Comparison of ENCODE assay signal across 20 cellular contexts in genomic region chr2:64284751-64285150, GRCh38.
DNase-seq lines count a peak whose midpoint lies in the region; ATAC-seq and TF ChIP-seq lines count a peak whose summit lies in the region.
"Had no signal": no experiment of that assay in that cellular context is flagged by ENCODE, and none has a peak within 500 bp of the region (broad histone marks: within the 10 kb centered on the region; RNA-seq: fewer than 3 reads in every experiment).

No MANE protein-coding gene starts in this region.

- WGBS in aorta, 2 donors: 6 to 7% methylated on average over 3 of the region's 3 CpGs

- DNase-seq in Right ventricle myocardium superior (peak; percentile 49), left cardiac atrium (no peak), anterior cingulate cortex (lab: John Stamatoyannopoulos, UW) (peak in 33 of 58 donors; percentile 3 to 56 (median 30)), midbrain (lab: John Stamatoyannopoulos, UW) (peak; percentile 60), aorta (peak in 1 of 2 donors; percentile 57), HEK293T (ENCODE audit: extremely low spot score) (no peak)
- no peak for DNase-seq in activated effector memory CD4-positive, alpha-beta T cell treated with anti-CD3 and anti-CD28 coated beads, Interleukin-2, amount 50 U/mL, for 16 hours
- DNase-seq: activated CD4-positive, alpha-beta T cell treated with anti-CD3 and anti-CD28 coated beads, Interleukin-2, amount 50 U/mL, for 1 hour; activated CD8-positive, alpha-beta memory T cell treated with anti-CD3 and anti-CD28 coated beads, Interleukin-2, amount 50 U/mL, for 48 hours; CD4-positive, CD25-positive, alpha-beta regulatory T cell; DMS53; IMR-90; naive B cell; NCI-H1930; NCI-H526 treated with DMSO at 0.1 percent for 48 hours; OCI-M1; ovary; stimulated activated CD4-positive, alpha-beta T cell treated with anti-CD3 and anti-CD28 coated beads, Interleukin-1b, Interleukin-23, amount 100 ng/mL, for 48 hours had no signal

- POLR2A ChIA-PET in HEK293T (lab: Yijun Ruan, JAX): no interaction called here

- H3K27ac ChIP-seq in aorta (ENCODE audit: low read depth in 1 of 2, low read length in 2 of 2): no peak overlapping the region
- H3K27ac ChIP-seq: ovary had no signal

- no peaks in the 10 kb centered on the region for H3K36me3 ChIP-seq in aorta (ENCODE audit: control insufficient read depth in 1 of 2, insufficient read depth in 2 of 2, low read length in 1 of 2)
- H3K36me3 ChIP-seq: HAP-1, ovary had no signal

- peaks cover 0 to 3% of the 10 kb centered on the region in 2 donors for H3K4me1 ChIP-seq in aorta (ENCODE audit: control insufficient read depth in 1 of 2, insufficient read depth in 2 of 2, low read length in 2 of 2)

- intact Hi-C loops in Right ventricle myocardium superior (cut with DNase I): no loop called here
- intact Hi-C loops in left cardiac atrium (cut with DNase I): no loop called here
- intact Hi-C loops in aorta (cut with DNase I): no loop called here

- H3K9me3 ChIP-seq in aorta (ENCODE audit: control insufficient read depth, low read length): no peaks in the 10 kb centered on the region
- H3K9me3 ChIP-seq: HAP-1, ovary had no signal

- ATAC-seq in Right ventricle myocardium superior (ENCODE audit: poor library complexity) (peak; percentile 24), left cardiac atrium (no peak), aorta (ENCODE audit: low FRiP score) (peak; percentile 24), HG03025 (IDR thresholded peaks at IDR 0.05; ENCODE audit: low FRiP score, unreplicated experiment) (no peak)

- CTCF ChIA-PET in HEK293T (lab: Yijun Ruan, JAX): no interaction called here

- H3K27me3 ChIP-seq in aorta (ENCODE audit: control insufficient read depth in 1 of 2, insufficient read depth in 2 of 2, low read length in 1 of 2): no peaks in the 10 kb centered on the region
- H3K27me3 ChIP-seq: ovary had no signal

- no peak overlapping the region for H3K4me3 ChIP-seq in aorta (ENCODE audit: low read length in 2 of 2)
- H3K4me3 ChIP-seq: HAP-1, ovary had no signal

TF ChIP-seq in HEK293T, 16 proteins besides CTCF, POLR2A, EP300 and RAD21:
- no peak for TF ChIP-seq L3MBTL2 (conservative IDR thresholded peaks at IDR 0.05)
- TF ChIP-seq TARDBP (IDR thresholded peaks at IDR 0.05): no peak
- no peak for TF ChIP-seq HDGF (IDR thresholded peaks at IDR 0.05; ENCODE audit: borderline replicate concordance)
- no peak for TF ChIP-seq NFRKB (IDR thresholded peaks at IDR 0.05)

Comparison
In these comparisons a context has a peak if more than half of its experiments do, and no peak if none do; other contexts are left out.
1. ATAC-seq: peak in Right ventricle myocardium superior (single experiment) and aorta (single experiment); none in left cardiac atrium (0 of 2) and HG03025 (single experiment).
2. DNase-seq: peak in Right ventricle myocardium superior (single experiment), anterior cingulate cortex (33 of 58) and midbrain (single experiment); none in left cardiac atrium (single experiment), HEK293T (single experiment) and activated effector memory CD4-positive, alpha-beta T cell treated with anti-CD3 and anti-CD28 coated beads, Interleukin-2, amount 50 U/mL, for 16 hours (single experiment).